In the genomic region with DNA sequence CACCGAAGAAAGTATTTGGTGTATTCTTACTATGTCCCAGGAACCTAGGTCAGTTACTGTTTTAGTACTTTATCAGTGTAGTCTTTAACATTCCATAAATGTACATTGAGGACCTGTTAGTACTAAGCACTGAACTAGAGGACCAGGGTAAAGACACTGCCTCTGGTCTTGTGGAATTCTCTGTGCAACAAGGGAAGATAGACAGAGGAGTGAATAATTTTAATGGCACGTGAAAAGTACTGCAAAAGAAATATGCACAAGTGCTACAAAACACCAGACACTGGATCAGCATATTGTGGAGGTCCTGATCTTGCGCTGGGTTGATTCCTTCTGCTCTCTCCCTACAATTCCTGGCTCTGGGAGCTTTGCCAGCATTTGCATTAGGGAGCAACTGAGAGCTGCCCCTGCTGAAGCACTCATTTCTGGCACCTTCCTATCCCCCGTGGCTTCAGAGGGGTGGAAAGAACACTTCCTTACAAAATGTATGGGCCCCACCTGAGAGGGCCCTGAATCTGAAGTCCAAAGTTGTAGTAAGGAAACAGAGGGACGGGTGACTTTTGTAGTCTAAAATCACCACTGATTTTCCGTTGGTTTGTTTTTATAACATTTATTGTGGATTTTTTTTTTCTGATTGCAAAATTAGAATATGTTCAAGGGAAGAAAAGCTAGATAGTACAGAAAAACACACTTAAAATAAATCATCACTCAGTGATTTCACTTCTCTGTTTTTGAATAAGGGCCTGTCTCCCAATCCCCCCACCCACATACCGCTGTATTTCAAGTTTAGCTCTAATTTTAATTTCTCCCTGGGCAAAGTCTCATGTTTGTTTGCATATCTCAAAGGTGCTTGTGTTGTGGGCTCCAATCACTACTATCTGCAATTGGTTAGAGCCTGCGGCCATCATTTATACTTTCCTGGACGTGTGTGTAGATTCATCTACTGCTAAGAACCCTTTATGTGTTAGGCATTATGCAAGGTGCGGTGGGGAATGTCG, we compare ENCODE assay signal across 12 cellular contexts. TPM values are rescaled to one million over a fixed set of nuclear protein-coding genes. Genes with fewer than 3 reads are reported as not detected.
DNase-seq lines count a peak whose midpoint lies in the region; ATAC-seq and TF ChIP-seq lines count a peak whose summit lies in the region.
"Had no signal": no experiment of that assay in that cellular context is flagged by ENCODE, and none has a peak within 500 bp of the region (broad histone marks: within the 10 kb centered on the region; RNA-seq: fewer than 3 reads in every experiment).

No MANE protein-coding gene starts in this region.

- DNase-seq in stimulated activated naive CD8-positive, alpha-beta T cell treated with anti-CD3 and anti-CD28 coated beads, Interleukin-15, amount 100 ng/mL, for 72 hours, result no peak
- DNase-seq in mesenchymal stem cell, result peak; percentile 15
- DNase-seq in stimulated activated naive CD4-positive, alpha-beta T cell (lab: John Stamatoyannopoulos, UW), result no peak
- no peak for DNase-seq in activated CD4-positive, alpha-beta T cell treated with anti-CD3 and anti-CD28 coated beads, Interleukin-2, amount 10 ng/mL, durations not matched to agents 24 days and 14 days
- no peak for DNase-seq in DMS153 (lab: John Stamatoyannopoulos, UW)
- no peak for DNase-seq in SJCRH30
- DNase-seq: activated CD4-positive, alpha-beta T cell treated with anti-CD3 and anti-CD28 coated beads for 48 hours; activated effector memory CD4-positive, alpha-beta T cell treated with Interleukin-2 at 50 U/mL for 16 hours; NCI-H524 treated with DMSO at 0.1 percent for 48 hours had no signal

- H3K14ac ChIP-seq in mesenchymal stem cell (ENCODE audit: low read length in 2 of 2), result no peak overlapping the region

- H3F3A ChIP-seq in SU-DHL-6 (ENCODE audit: insufficient read depth), result peaks cover 70% of the 10 kb centered on the region

- no peak overlapping the region for H4K91ac ChIP-seq in mesenchymal stem cell (ENCODE audit: low read length)

- H3K9me3 Mint-ChIP-seq in stimulated activated naive CD8-positive, alpha-beta T cell treated with anti-CD3 and anti-CD28 coated beads, Interleukin-15, Interleukin-2, amounts not matched to agents 100 ng/mL and 50 ng/mL, for 24 hours, result no peaks in the 10 kb centered on the region
- H3K9me3 Mint-ChIP-seq in stimulated activated naive CD8-positive, alpha-beta T cell treated with anti-CD3 and anti-CD28 coated beads, Interleukin-15, amount 100 ng/mL, for 72 hours, result no peaks in the 10 kb centered on the region
- no peaks in the 10 kb centered on the region for H3K9me3 Mint-ChIP-seq in activated CD4-positive, alpha-beta T cell treated with anti-CD3 and anti-CD28 coated beads, Interleukin-2, amount 10 ng/mL, durations not matched to agents 24 days and 14 days
- H3K9me3 Mint-ChIP-seq: naive thymus-derived CD8-positive, alpha-beta T cell had no signal

- WGBS in mesenchymal stem cell, result 91% methylated on average over 10 of the region's 11 CpGs

- no peak overlapping the region for H4K8ac ChIP-seq in mesenchymal stem cell (ENCODE audit: low read length)

- H3K4me2 ChIP-seq in SU-DHL-6 (ENCODE audit: low read depth, low read length, poor library complexity, severe bottlenecking) (peak overlapping the region; percentile 74), mesenchymal stem cell (ENCODE audit: low read length, poor library complexity, severe bottlenecking) (no peak overlapping the region)

- no peak overlapping the region for H3K23ac ChIP-seq in mesenchymal stem cell (ENCODE audit: low read length in 2 of 2)

- peaks cover 12% of the 10 kb centered on the region for H3K79me1 ChIP-seq in mesenchymal stem cell (replicated peaks; ENCODE audit: low read length, poor library complexity, severe bottlenecking)

- H3K4me3 Mint-ChIP-seq in stimulated activated naive CD8-positive, alpha-beta T cell treated with anti-CD3 and anti-CD28 coated beads, Interleukin-15, Interleukin-2, amounts not matched to agents 100 ng/mL and 50 ng/mL, for 24 hours, result peak overlapping the region; percentile 20
- no peak overlapping the region for H3K4me3 Mint-ChIP-seq in stimulated activated naive CD8-positive, alpha-beta T cell treated with anti-CD3 and anti-CD28 coated beads, Interleukin-15, amount 100 ng/mL, for 72 hours
- no peak overlapping the region for H3K4me3 Mint-ChIP-seq in activated CD4-positive, alpha-beta T cell treated with anti-CD3 and anti-CD28 coated beads, Interleukin-2, amount 10 ng/mL, durations not matched to agents 24 days and 14 days

- intact Hi-C loops in activated CD4-positive, alpha-beta T cell treated with anti-CD3 and anti-CD28 coated beads, Interleukin-2, amount 10 ng/mL, durations not matched to agents 24 days and 14 days (cut with micrococcal nuclease), result no loop called here

- no peaks in the 10 kb centered on the region for H3K36me3 Mint-ChIP-seq in stimulated activated naive CD8-positive, alpha-beta T cell treated with anti-CD3 and anti-CD28 coated beads, Interleukin-15, Interleukin-2, amounts not matched to agents 100 ng/mL and 50 ng/mL, for 24 hours (ENCODE audit: low read depth)
- no peaks in the 10 kb centered on the region for H3K36me3 Mint-ChIP-seq in activated CD4-positive, alpha-beta T cell treated with anti-CD3 and anti-CD28 coated beads, Interleukin-2, amount 10 ng/mL, durations not matched to agents 24 days and 14 days (ENCODE audit: low read depth)

- no peak for ATAC-seq in stimulated activated naive CD8-positive, alpha-beta T cell treated with anti-CD3 and anti-CD28 coated beads, Interleukin-15, amount 100 ng/mL, for 72 hours

- TF ChIP-seq CTCF in SU-DHL-6 (IDR thresholded peaks at IDR 0.05; ENCODE audit: insufficient read depth, low read length, poor library complexity, severe bottlenecking), result no peak

- no peak overlapping the region for H2AK5ac ChIP-seq in mesenchymal stem cell (ENCODE audit: low read length, severe bottlenecking)

- H2BK15ac ChIP-seq in mesenchymal stem cell (ENCODE audit: low read depth, poor library complexity, severe bottlenecking), result no peak overlapping the region

- H3K27me3 Mint-ChIP-seq in stimulated activated naive CD8-positive, alpha-beta T cell treated with anti-CD3 and anti-CD28 coated beads, Interleukin-15, Interleukin-2, amounts not matched to agents 100 ng/mL and 50 ng/mL, for 24 hours, result no peaks in the 10 kb centered on the region
- H3K27me3 Mint-ChIP-seq in stimulated activated naive CD8-positive, alpha-beta T cell treated with anti-CD3 and anti-CD28 coated beads, Interleukin-15, amount 100 ng/mL, for 72 hours, result no peaks in the 10 kb centered on the region
- H3K27me3 Mint-ChIP-seq in activated CD4-positive, alpha-beta T cell treated with anti-CD3 and anti-CD28 coated beads, Interleukin-2, amount 10 ng/mL, durations not matched to agents 24 days and 14 days, result peaks cover 3% of the 10 kb centered on the region
- H3K27me3 Mint-ChIP-seq: naive thymus-derived CD8-positive, alpha-beta T cell had no signal

- H3K4me1 ChIP-seq in mesenchymal stem cell (ENCODE audit: control insufficient read depth, insufficient read depth, low read depth, low read length) (peaks cover 10% of the 10 kb centered on the region), SJCRH30 (peaks cover 4% of the 10 kb centered on the region; the same call in 1 of the 2 replicates)

- H2BK5ac ChIP-seq in mesenchymal stem cell (ENCODE audit: low read depth, low read length, poor library complexity, severe bottlenecking), result no peak overlapping the region

- peak overlapping the region; percentile 65 for H3K27ac Mint-ChIP-seq in stimulated activated naive CD8-positive, alpha-beta T cell treated with anti-CD3 and anti-CD28 coated beads, Interleukin-15, Interleukin-2, amounts not matched to agents 100 ng/mL and 50 ng/mL, for 24 hours
- H3K27ac Mint-ChIP-seq in stimulated activated naive CD8-positive, alpha-beta T cell treated with anti-CD3 and anti-CD28 coated beads, Interleukin-15, amount 100 ng/mL, for 72 hours, result peak overlapping the region in 1 of 2 donors; percentile 23
- H3K27ac Mint-ChIP-seq in activated CD4-positive, alpha-beta T cell treated with anti-CD3 and anti-CD28 coated beads, Interleukin-2, amount 10 ng/mL, durations not matched to agents 24 days and 14 days, result no peak overlapping the region

- H3K4me3 ChIP-seq in SU-DHL-6 (ENCODE audit: insufficient read depth, low read length, poor library complexity, severe bottlenecking) (peak overlapping the region; percentile 36), mesenchymal stem cell (ENCODE audit: insufficient read depth in 1 of 2, low read depth in 1 of 2, low read length in 2 of 2) (peak overlapping the region in 1 of 2 experiments; percentile 88), SJCRH30 (no peak overlapping the region)

- H3K4me1 Mint-ChIP-seq in stimulated activated naive CD8-positive, alpha-beta T cell treated with anti-CD3 and anti-CD28 coated beads, Interleukin-15, Interleukin-2, amounts not matched to agents 100 ng/mL and 50 ng/mL, for 24 hours (ENCODE audit: low read depth), result peaks cover 28% of the 10 kb centered on the region
- H3K4me1 Mint-ChIP-seq in stimulated activated naive CD8-positive, alpha-beta T cell treated with anti-CD3 and anti-CD28 coated beads, Interleukin-15, amount 100 ng/mL, for 72 hours, result peaks cover 6% of the 10 kb centered on the region
- peaks cover 8% of the 10 kb centered on the region for H3K4me1 Mint-ChIP-seq in activated CD4-positive, alpha-beta T cell treated with anti-CD3 and anti-CD28 coated beads, Interleukin-2, amount 10 ng/mL, durations not matched to agents 24 days and 14 days

- H2BK12ac ChIP-seq in mesenchymal stem cell (ENCODE audit: low read length in 2 of 2), result no peak overlapping the region

- peak overlapping the region; percentile 57 for H3K9ac ChIP-seq in SU-DHL-6 (ENCODE audit: low read length)
- no peak overlapping the region for H3K9ac ChIP-seq in mesenchymal stem cell (ENCODE audit: low read length)

- H3K4ac ChIP-seq in mesenchymal stem cell (ENCODE audit: low read depth in 1 of 2, low read length in 2 of 2), result no peak overlapping the region

- no peaks in the 10 kb centered on the region for H3K27me3 ChIP-seq in SU-DHL-6 (ENCODE audit: low read length)
- no peaks in the 10 kb centered on the region for H3K27me3 ChIP-seq in mesenchymal stem cell (ENCODE audit: control insufficient read depth in 1 of 2, insufficient read depth in 1 of 2, low read length in 2 of 2)
- H3K27me3 ChIP-seq in SJCRH30, result no peaks in the 10 kb centered on the region

- H3K36me3 ChIP-seq in SU-DHL-6 (ENCODE audit: low read length) (peaks cover 3% of the 10 kb centered on the region), mesenchymal stem cell (ENCODE audit: control insufficient read depth in 1 of 2, insufficient read depth in 2 of 2, low read depth in 1 of 2, low read length in 2 of 2) (peaks cover 11 to 57% of the 10 kb centered on the region in 2 experiments), SJCRH30 (no peaks in the 10 kb centered on the region)

- H3K79me2 ChIP-seq in SU-DHL-6 (ENCODE audit: insufficient read depth, low read length), result peaks cover 34% of the 10 kb centered on the region; the same call in 1 of the 2 replicates

- H3K27ac ChIP-seq in SU-DHL-6 (ENCODE audit: low read depth, low read length) (peak overlapping the region; percentile 97), mesenchymal stem cell (ENCODE audit: low read length, poor library complexity, severe bottlenecking) (no peak overlapping the region), SJCRH30 (no peak overlapping the region)

- H2BK120ac ChIP-seq in mesenchymal stem cell (ENCODE audit: low read depth, low read length), result no peak overlapping the region

- H3K9me2 ChIP-seq in SU-DHL-6 (replicated peaks; ENCODE audit: insufficient read depth, low read length), result no peaks in the 10 kb centered on the region

- H2AFZ ChIP-seq in SU-DHL-6 (ENCODE audit: low read depth, low read length, severe bottlenecking) (no peak overlapping the region), mesenchymal stem cell (ENCODE audit: low read depth, low read length) (no peak overlapping the region)

- H3K18ac ChIP-seq in mesenchymal stem cell (ENCODE audit: low read depth in 1 of 2, low read length in 2 of 2), result no peak overlapping the region

- no peaks in the 10 kb centered on the region for H4K20me1 ChIP-seq in SU-DHL-6 (ENCODE audit: low read depth, low read length)

- H3K9me3 ChIP-seq in SU-DHL-6 (ENCODE audit: insufficient read depth, low read length) (no peaks in the 10 kb centered on the region), mesenchymal stem cell (ENCODE audit: control insufficient read depth, low read length) (no peaks in the 10 kb centered on the region), SJCRH30 (replicated peaks) (no peaks in the 10 kb centered on the region)

RNA-seq across cellular contexts. Expression of gene PKIG, which starts 4.9 kb away (rescaled TPM):
- 95.4 TPM for polyA plus RNA-seq in mesenchymal stem cell (2013, experiment 1 of 2)
- polyA plus RNA-seq in mesenchymal stem cell (2013, experiment 2 of 2), result 96.7 TPM
- 1.2 and 1.7 TPM in 2 replicates for total RNA-seq in activated CD4-positive, alpha-beta T cell treated with anti-CD3 and anti-CD28 coated beads, Interleukin-2, amount 10 ng/mL, durations not matched to agents 24 days and 14 days
- 9.6 and 10.1 TPM in 2 replicates for total RNA-seq in SJCRH30 (2014; rRNA removed; shearing (Covaris generic))
